In the genomic region with DNA sequence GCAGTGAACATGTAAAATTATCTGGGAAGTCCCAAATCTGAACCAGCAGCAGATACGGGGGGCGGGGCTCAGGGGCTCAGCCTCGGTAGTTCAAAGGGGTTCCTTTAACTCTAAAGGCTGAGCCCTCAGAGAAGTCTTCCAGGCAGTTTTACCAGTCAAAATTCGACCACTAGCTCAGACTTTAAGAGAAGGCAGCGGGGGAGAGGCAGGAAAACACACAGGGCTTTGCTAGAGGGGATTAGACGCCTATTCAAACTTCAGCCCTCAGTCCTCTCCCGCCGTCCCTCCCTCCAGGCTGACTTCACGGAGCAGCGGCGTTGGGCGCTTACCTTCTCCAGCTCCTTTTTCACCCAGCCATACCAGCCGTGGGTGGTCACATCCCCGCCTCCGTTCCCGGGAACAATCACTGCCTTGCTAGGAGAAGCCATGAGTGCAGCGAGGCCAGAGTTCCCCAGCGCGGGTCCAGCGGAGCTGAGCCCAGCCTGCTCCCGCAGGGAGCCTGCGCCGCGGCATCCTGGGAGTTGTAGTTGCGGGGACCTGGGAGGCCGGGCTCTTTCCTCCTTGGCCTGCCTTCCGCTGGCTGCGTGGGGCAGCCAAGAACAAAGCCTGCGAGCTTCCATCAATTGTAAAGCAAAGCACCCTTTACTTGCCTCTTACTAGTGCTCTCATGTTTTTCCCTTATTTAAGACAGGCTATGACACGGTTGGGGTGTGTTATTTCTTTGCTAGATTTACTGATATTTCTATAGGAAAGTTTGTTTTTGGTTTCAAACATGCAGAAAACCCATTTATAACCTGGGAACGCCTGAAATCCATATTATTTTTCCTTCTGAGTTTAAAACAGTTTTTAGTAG, we compare ENCODE assay signal across 8 cellular contexts. TPM values are rescaled to one million over a fixed set of nuclear protein-coding genes. Genes with fewer than 3 reads are reported as not detected.
A peak's percentile ranks its signal among the peaks of the same experiment; 100 is the strongest.
DNase-seq lines count a peak whose midpoint lies in the region; ATAC-seq and TF ChIP-seq lines count a peak whose summit lies in the region.

Gene RBBP9 (minus strand): TSS at position 486 of the 853 bp plus-strand sequence. CDS start 58 bp downstream, at position 428.

- no peaks in the 10 kb centered on the region for H3K9me3 Mint-ChIP-seq in activated naive CD8-positive, alpha-beta T cell treated with anti-CD3 and anti-CD28 coated beads, Interleukin-2, amount 50 U/mL, for 24 hours

- H3K27ac Mint-ChIP-seq in activated naive CD8-positive, alpha-beta T cell treated with anti-CD3 and anti-CD28 coated beads, Interleukin-2, amount 50 U/mL, for 24 hours = peak within 1 kb of the TSS; percentile 82

- TF ChIP-seq CTCF in GM12864 (IDR thresholded peaks at IDR 0.05; ENCODE audit: low read depth, low read length, missing control alignments) = no peak
- no peak for TF ChIP-seq CTCF in heart left ventricle (IDR thresholded peaks at IDR 0.05)
- no peak for TF ChIP-seq CTCF in transverse colon (IDR thresholded peaks at IDR 0.05)

- peaks cover 14% of the 10 kb centered on the region for H3K4me1 Mint-ChIP-seq in activated naive CD8-positive, alpha-beta T cell treated with anti-CD3 and anti-CD28 coated beads, Interleukin-2, amount 50 U/mL, for 24 hours

- 0 to 4% (median 3%) methylated on average over 23 to 31 of the region's 31 CpGs for WGBS in heart left ventricle, 4 donors
- 4 to 23% methylated on average over 4 to 21 of the region's 31 CpGs for WGBS in transverse colon (ENCODE audit: low coverage in 1 of 2), 2 donors

- H3K27ac ChIP-seq in heart left ventricle = peak within 1 kb of the TSS in 11 of 12 donors; percentile 31 to 76 (median 65)
- H3K27ac ChIP-seq in transverse colon = peak within 1 kb of the TSS; percentile 64 to 78 (median 76)

- H3K27me3 ChIP-seq in heart left ventricle = no peaks in the 10 kb centered on the region
- H3K27me3 ChIP-seq in transverse colon = no peaks in the 10 kb centered on the region

- peak within 1 kb of the TSS; percentile 95 for H3K4me3 Mint-ChIP-seq in activated naive CD8-positive, alpha-beta T cell treated with anti-CD3 and anti-CD28 coated beads, Interleukin-2, amount 50 U/mL, for 24 hours

- in situ Hi-C loops in transverse colon (cut with MboI; ENCODE audit: low pct_ligation_motif_present in 1 of 4, low pct_unique_long_range_greater_than_20kb in 1 of 4, low sequenced_read_pairs in 3 of 4) = no loop called here

- ATAC-seq in HG02610 (IDR thresholded peaks at IDR 0.05; ENCODE audit: unreplicated experiment) = peak; percentile 96
- peak; percentile 99 for ATAC-seq in activated naive CD8-positive, alpha-beta T cell treated with anti-CD3 and anti-CD28 coated beads, Interleukin-2, amount 50 U/mL, for 24 hours
- peak; percentile 99 to 100 (median 100) for ATAC-seq in heart left ventricle

- intact Hi-C loops in heart left ventricle (cut with DNase I) (loop anchor here in 3 of 10 donors (1.0 to 10.0 kb wide), 3 partner anchors 10 to 298 kb away; partner anchors contain the start of genes DZANK1 (in 2 of the 3), POLR3F (in 2 of the 3) and SEC23B (in 1 of the 3)), transverse colon (cut with DNase I; ENCODE audit: low total_unique reads) (no loop called here)

- no peaks in the 10 kb centered on the region for H3K9me3 ChIP-seq in heart left ventricle
- no peaks in the 10 kb centered on the region for H3K9me3 ChIP-seq in transverse colon

- peaks cover 3 to 16% (median 13%) of the 10 kb centered on the region in 12 donors for H3K4me1 ChIP-seq in heart left ventricle
- peaks cover 8 to 16% (median 8%) of the 10 kb centered on the region in 4 donors for H3K4me1 ChIP-seq in transverse colon

- TF ChIP-seq POLR2A in heart left ventricle (IDR thresholded peaks at IDR 0.05) (peak in 1 of 2 donors; percentile 8), transverse colon (IDR thresholded peaks at IDR 0.05) (no peak)

- H3K27me3 Mint-ChIP-seq in activated naive CD8-positive, alpha-beta T cell treated with anti-CD3 and anti-CD28 coated beads, Interleukin-2, amount 50 U/mL, for 24 hours = peaks cover 3% of the 10 kb centered on the region

- no peak for TF ChIP-seq EP300 in transverse colon (IDR thresholded peaks at IDR 0.05; ENCODE audit: low read depth)

- peaks cover 0 to 16% (median 5%) of the 10 kb centered on the region in 9 donors for H3K36me3 ChIP-seq in heart left ventricle
- H3K36me3 ChIP-seq in transverse colon = no peaks in the 10 kb centered on the region

- DNase-seq in GM12864 (ENCODE audit: low read depth) (peak; percentile 29), NCI-H1092 (lab: John Stamatoyannopoulos, UW) (peak; percentile 75), T follicular helper cell (ENCODE audit: low read depth) (peak; percentile 49), heart left ventricle (peak; percentile 87 to 94 (median 90)), pons (ENCODE audit: low spot score) (peak; percentile 79), transverse colon (peak; percentile 89)
- DNase-seq in activated naive CD8-positive, alpha-beta T cell treated with anti-CD3 and anti-CD28 coated beads, Interleukin-2, amount 50 U/mL, for 24 hours = peak; percentile 78

- H3K4me3 ChIP-seq in GM12864 (ENCODE audit: low read depth, low read length) (peak within 1 kb of the TSS; percentile 97), heart left ventricle (peak within 1 kb of the TSS; percentile 66 to 90 (median 76)), transverse colon (peak within 1 kb of the TSS; percentile 50 to 91 (median 63))

- peaks cover 12% of the 10 kb centered on the region for H3K36me3 Mint-ChIP-seq in activated naive CD8-positive, alpha-beta T cell treated with anti-CD3 and anti-CD28 coated beads, Interleukin-2, amount 50 U/mL, for 24 hours (ENCODE audit: low read depth)

RNA-seq across cellular contexts. Expression of gene RBBP9, which starts in this region (rescaled TPM):
- total RNA-seq in heart left ventricle (1 to 10 TPM; 4.6 to 9.1 (median 6.2) TPM), transverse colon (10 to 100 TPM in 2 of 4 donors, 1 to 10 TPM in 1, under 1 TPM in 1; 0.40 to 11.7 (median 6.0) TPM)
- 1 to 10 TPM; 2.1 to 5.2 TPM for polyA plus RNA-seq in heart left ventricle

Comparison
In these comparisons a context has a peak if more than half of its experiments do, and no peak if none do; other contexts are left out.
1. Peak in every context shown above with its lines: DNase-seq, ATAC-seq, H3K4me3 ChIP-seq and H3K27ac ChIP-seq.
2. DNase-seq: peak in every context shown above with its lines; median percentile 90 in heart left ventricle; 89 in transverse colon; 79 in pons; 78 in activated naive CD8-positive, alpha-beta T cell treated with anti-CD3 and anti-CD28 coated beads, Interleukin-2, amount 50 U/mL, for 24 hours; 75 in NCI-H1092; 49 in T follicular helper cell; 29 in GM12864.